ENCODE assay signal across 16 cellular contexts in the genomic region with DNA sequence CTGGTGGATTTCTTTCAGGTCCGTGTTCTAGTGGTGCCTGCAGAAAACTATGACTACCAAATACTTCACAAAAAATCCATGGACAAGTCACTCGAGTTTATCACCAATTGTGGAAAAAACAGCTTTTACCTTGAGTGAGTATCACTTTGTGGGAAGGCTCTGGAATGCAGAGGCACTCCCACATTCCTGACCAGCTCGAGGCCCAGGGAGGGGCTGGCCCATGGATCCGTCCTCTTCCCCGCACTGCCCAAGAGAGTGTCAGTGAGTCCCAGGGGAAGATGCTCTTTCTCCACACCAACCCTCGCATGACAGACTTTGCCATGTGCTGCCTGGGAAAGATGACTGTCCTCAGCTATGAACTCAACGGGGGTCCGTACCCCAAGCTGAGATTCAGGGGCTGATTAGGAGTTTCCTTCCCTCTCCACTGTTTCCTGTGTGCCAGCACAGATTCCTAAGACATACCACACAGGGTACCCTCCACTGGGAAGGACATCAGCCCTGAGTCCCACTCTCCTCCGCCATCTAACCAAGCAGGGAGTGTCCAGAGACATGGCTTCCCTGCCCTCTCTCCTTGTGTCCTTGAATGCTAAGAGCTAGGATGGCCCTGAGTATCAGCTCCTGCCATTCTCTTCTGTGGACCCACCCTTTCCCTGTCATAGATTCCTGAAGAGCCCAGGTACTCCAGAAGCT.
A peak's percentile ranks its signal among the peaks of the same experiment; 100 is the strongest.
DNase-seq lines count a peak whose midpoint lies in the region; ATAC-seq, FAIRE-seq and TF ChIP-seq lines count a peak whose summit lies in the region.
"Had no signal": no experiment of that assay in that cellular context is flagged by ENCODE, and none has a peak within 500 bp of the region (broad histone marks: within the 10 kb centered on the region; RNA-seq: fewer than 3 reads in every experiment).

No MANE protein-coding gene starts in this region.

- H3K56ac ChIP-seq in mesendoderm (ENCODE audit: low read length) = no peak overlapping the region

- TF ChIP-seq EP300 in Ishikawa (IDR thresholded peaks at IDR 0.05; ENCODE audit: borderline replicate concordance) = peak; percentile 48; the same call in 1 of the 2 replicates

- peaks cover 3% of the 10 kb centered on the region for H3K4me1 ChIP-seq in mesendoderm (ENCODE audit: control insufficient read depth, low read depth, low read length)

- no peak overlapping the region for H3K4me2 ChIP-seq in mesendoderm (ENCODE audit: low read length)

- H3K23ac ChIP-seq in mesendoderm (ENCODE audit: low read length) = no peak overlapping the region

- TF ChIP-seq CTCF in AG10803 (conservative IDR thresholded peaks at IDR 0.05; ENCODE audit: low read length) (no peak), choroid plexus epithelial cell (conservative IDR thresholded peaks at IDR 0.05; ENCODE audit: low read depth, low read length) (no peak)

- no peak overlapping the region for H2BK15ac ChIP-seq in mesendoderm (replicated peaks; ENCODE audit: low read depth)

- no peak overlapping the region for H3K4ac ChIP-seq in mesendoderm (ENCODE audit: low read depth, low read length)

- H3K9ac ChIP-seq in mesendoderm (ENCODE audit: low read length) = no peak overlapping the region

- H3K79me2 ChIP-seq in mesendoderm (ENCODE audit: control insufficient read depth, insufficient read depth, low read length) = no peaks in the 10 kb centered on the region

- no peak overlapping the region for H4K5ac ChIP-seq in mesendoderm (ENCODE audit: low read length)

- no peaks in the 10 kb centered on the region for H3K27me3 ChIP-seq in mesendoderm (ENCODE audit: insufficient read depth, low read length, poor library complexity)
- H3K27me3 ChIP-seq: SJSA1 had no signal

- no CpG with 5 or more reads among the region's 9 CpGs for WGBS in mesendoderm (ENCODE audit: extremely low coverage, insufficient coverage, low lambda C conversion rate)

- no peak overlapping the region for H3K27ac ChIP-seq in mesendoderm (ENCODE audit: low read depth, low read length)
- H3K27ac ChIP-seq: SJSA1 had no signal

- no peaks in the 10 kb centered on the region for H3K36me3 ChIP-seq in mesendoderm (ENCODE audit: control insufficient read depth, insufficient read depth, low read length)
- H3K36me3 ChIP-seq: SJSA1 had no signal

- DNase-seq in AG10803 (ENCODE audit: low read depth) = peak; percentile 57
- DNase-seq in choroid plexus epithelial cell (ENCODE audit: low read depth) = peak; percentile 24
- peak; percentile 75 for DNase-seq in mesendoderm
- DNase-seq in NCI-H2196 treated with DMSO at 0.1 percent for 48 hours (lab: John Stamatoyannopoulos, UW; ENCODE audit: unreplicated experiment) = no peak
- no peak for DNase-seq in frontal cortex (ENCODE audit: low spot score in 2 of 2)
- no peak for DNase-seq in HPDE6-E6E7 (ENCODE audit: extremely low spot score)
- DNase-seq: activated T-cell treated with anti-CD3 and anti-CD28 coated beads, Interleukin-2, amount 50 U/mL, for 4 hours; DMS53; effector CD8-positive, alpha-beta T cell; left ventricle myocardium superior; NCI-H1417 treated with DMSO at 0.1 percent for 48 hours; NCI-H82; stimulated activated CD8-positive, alpha-beta memory T cell treated with anti-CD3 and anti-CD28 coated beads, Interleukin-4, amount 100 ng/mL, for 48 hours had no signal

- H3K18ac ChIP-seq in mesendoderm (ENCODE audit: low read length) = no peak overlapping the region

- H2BK120ac ChIP-seq in mesendoderm (ENCODE audit: low read depth, low read length) = no peak overlapping the region

- no peak for ATAC-seq in GM19463 (IDR thresholded peaks at IDR 0.05; ENCODE audit: unreplicated experiment)
- ATAC-seq: activated T-cell treated with anti-CD3 and anti-CD28 coated beads, Interleukin-2, amount 50 U/mL, for 4 hours; left ventricle myocardium superior had no signal

- no peak overlapping the region for H2AK5ac ChIP-seq in mesendoderm (ENCODE audit: low read length)

- no peak overlapping the region for H3K4me3 ChIP-seq in AG10803 (ENCODE audit: low read length)
- no peak overlapping the region for H3K4me3 ChIP-seq in choroid plexus epithelial cell (ENCODE audit: low read depth, low read length)
- no peak overlapping the region for H3K4me3 ChIP-seq in mesendoderm (ENCODE audit: low read length)
- H3K4me3 ChIP-seq: SJSA1 had no signal

- no peak overlapping the region for H2BK5ac ChIP-seq in mesendoderm (ENCODE audit: low read length)

- TF ChIP-seq RAD21 in Ishikawa (IDR thresholded peaks at IDR 0.05; ENCODE audit: low read depth) = no peak

- H3K79me1 ChIP-seq in mesendoderm (ENCODE audit: low read length) = no peaks in the 10 kb centered on the region

- no peak overlapping the region for H4K8ac ChIP-seq in mesendoderm (ENCODE audit: low read depth, low read length)

- FAIRE-seq in frontal cortex (lab: Jason Lieb, UNC) = no peak

TF ChIP-seq in Ishikawa, 13 proteins besides CTCF, POLR2A, EP300 and RAD21:
- TF ChIP-seq YY1 (IDR thresholded peaks at IDR 0.05; ENCODE audit: low read depth) (no peak; the same call in 1 of the 2 replicates), ZBTB7A (IDR thresholded peaks at IDR 0.05; ENCODE audit: low read depth) (no peak), MAX (IDR thresholded peaks at IDR 0.05) (peak; percentile 69), TEAD4 (IDR thresholded peaks at IDR 0.05) (peak; percentile 87), TAF1 (IDR thresholded peaks at IDR 0.05; ENCODE audit: low read depth) (no peak), CREB1 (IDR thresholded peaks at IDR 0.05; ENCODE audit: low read depth) (no peak), NFIC (IDR thresholded peaks at IDR 0.05) (no peak), TCF12 (IDR thresholded peaks at IDR 0.05; ENCODE audit: low read depth) (peak; percentile 14; the same call in 1 of the 2 replicates), FOXM1 (IDR thresholded peaks at IDR 0.05; ENCODE audit: borderline replicate concordance, low read depth) (no peak), CEBPB (IDR thresholded peaks at IDR 0.05) (no peak), EGR1 (IDR thresholded peaks at IDR 0.05) (no peak)
- TF ChIP-seq, protein P1, sequence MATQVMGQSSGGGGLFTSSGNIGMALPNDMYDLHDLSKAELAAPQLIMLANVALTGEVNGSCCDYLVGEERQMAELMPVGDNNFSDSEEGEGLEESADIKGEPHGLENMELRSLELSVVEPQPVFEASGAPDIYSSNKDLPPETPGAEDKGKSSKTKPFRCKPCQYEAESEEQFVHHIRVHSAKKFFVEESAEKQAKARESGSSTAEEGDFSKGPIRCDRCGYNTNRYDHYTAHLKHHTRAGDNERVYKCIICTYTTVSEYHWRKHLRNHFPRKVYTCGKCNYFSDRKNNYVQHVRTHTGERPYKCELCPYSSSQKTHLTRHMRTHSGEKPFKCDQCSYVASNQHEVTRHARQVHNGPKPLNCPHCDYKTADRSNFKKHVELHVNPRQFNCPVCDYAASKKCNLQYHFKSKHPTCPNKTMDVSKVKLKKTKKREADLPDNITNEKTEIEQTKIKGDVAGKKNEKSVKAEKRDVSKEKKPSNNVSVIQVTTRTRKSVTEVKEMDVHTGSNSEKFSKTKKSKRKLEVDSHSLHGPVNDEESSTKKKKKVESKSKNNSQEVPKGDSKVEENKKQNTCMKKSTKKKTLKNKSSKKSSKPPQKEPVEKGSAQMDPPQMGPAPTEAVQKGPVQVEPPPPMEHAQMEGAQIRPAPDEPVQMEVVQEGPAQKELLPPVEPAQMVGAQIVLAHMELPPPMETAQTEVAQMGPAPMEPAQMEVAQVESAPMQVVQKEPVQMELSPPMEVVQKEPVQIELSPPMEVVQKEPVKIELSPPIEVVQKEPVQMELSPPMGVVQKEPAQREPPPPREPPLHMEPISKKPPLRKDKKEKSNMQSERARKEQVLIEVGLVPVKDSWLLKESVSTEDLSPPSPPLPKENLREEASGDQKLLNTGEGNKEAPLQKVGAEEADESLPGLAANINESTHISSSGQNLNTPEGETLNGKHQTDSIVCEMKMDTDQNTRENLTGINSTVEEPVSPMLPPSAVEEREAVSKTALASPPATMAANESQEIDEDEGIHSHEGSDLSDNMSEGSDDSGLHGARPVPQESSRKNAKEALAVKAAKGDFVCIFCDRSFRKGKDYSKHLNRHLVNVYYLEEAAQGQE (IDR thresholded peaks at IDR 0.05; ENCODE audit: low read depth) = no peak
- TF ChIP-seq, protein P2, sequence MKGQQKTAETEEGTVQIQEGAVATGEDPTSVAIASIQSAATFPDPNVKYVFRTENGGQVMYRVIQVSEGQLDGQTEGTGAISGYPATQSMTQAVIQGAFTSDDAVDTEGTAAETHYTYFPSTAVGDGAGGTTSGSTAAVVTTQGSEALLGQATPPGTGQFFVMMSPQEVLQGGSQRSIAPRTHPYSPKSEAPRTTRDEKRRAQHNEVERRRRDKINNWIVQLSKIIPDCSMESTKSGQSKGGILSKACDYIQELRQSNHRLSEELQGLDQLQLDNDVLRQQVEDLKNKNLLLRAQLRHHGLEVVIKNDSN (IDR thresholded peaks at IDR 0.05) = no peak
TF ChIP-seq in Ishikawa: peak in this region for 3.

Comparison
In these comparisons a context has a peak if more than half of its experiments do, and no peak if none do; other contexts are left out.
1. DNase-seq: peak in AG10803 (single experiment), choroid plexus epithelial cell (single experiment) and mesendoderm (single experiment); none in NCI-H2196 treated with DMSO at 0.1 percent for 48 hours (single experiment), frontal cortex (0 of 2) and HPDE6-E6E7 (single experiment).